Comparison of ENCODE assay signal across 17 cellular contexts in the genomic region with DNA sequence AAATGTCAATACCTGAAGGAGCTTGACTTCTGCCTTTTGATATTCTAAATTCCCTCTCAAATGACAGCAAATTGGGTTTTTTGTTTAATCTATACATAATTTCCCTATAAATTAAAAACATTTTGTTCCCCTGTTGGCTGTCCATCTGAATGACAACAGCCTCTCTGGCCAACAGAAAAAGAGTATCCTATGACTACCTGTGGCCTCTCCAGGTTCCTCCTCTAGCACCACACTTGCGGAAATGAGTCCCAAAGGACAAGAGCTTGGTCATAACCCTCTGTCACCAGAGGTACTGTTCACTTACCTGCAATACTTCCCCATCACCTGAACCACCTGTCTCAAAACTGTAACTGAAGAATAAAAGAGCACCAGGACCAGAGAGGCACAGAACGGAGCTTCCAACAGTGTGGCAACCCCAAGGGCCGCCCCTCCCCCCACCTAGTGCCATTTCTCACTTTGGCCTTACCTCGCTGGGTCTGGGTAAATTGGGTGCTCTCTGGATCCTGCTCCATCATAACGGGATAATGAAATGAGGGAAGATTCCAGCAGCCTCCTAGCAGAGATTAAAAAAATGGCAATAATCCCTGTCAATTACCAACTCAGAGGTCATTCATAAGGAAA.
DNase-seq lines count a peak whose midpoint lies in the region; ATAC-seq and TF ChIP-seq lines count a peak whose summit lies in the region.
"Had no signal": no experiment of that assay in that cellular context is flagged by ENCODE, and none has a peak within 500 bp of the region (broad histone marks: within the 10 kb centered on the region; RNA-seq: fewer than 3 reads in every experiment).

No MANE protein-coding gene starts in this region.

- H3K27ac ChIP-seq in neuronal stem cell (replicated peaks; ENCODE audit: low read length), result no peak overlapping the region
- H3K27ac ChIP-seq: 22Rv1, HL-60 had no signal

- H3K36me3 ChIP-seq in iPS-15b (ENCODE audit: control insufficient read depth, insufficient read depth, low read length), result peaks cover 3% of the 10 kb centered on the region
- H3K36me3 ChIP-seq in neuronal stem cell (replicated peaks in 1 of 2; ENCODE audit: control insufficient read depth in 2 of 2, insufficient read depth in 2 of 2, low read length in 2 of 2), result peaks cover 4 to 22% of the 10 kb centered on the region in 2 donors
- no peaks in the 10 kb centered on the region for H3K36me3 ChIP-seq in HAP-1 (replicated peaks)

- H3K4me3 ChIP-seq in iPS-15b (ENCODE audit: low read depth, low read length), result peak overlapping the region; percentile 14
- no peak overlapping the region for H3K4me3 ChIP-seq in neuronal stem cell (ENCODE audit: low read length in 2 of 2)
- H3K4me3 ChIP-seq in HAP-1, result no peak overlapping the region

- H2BK12ac ChIP-seq in neuronal stem cell (ENCODE audit: low read length), result no peak overlapping the region

- no peak overlapping the region for H3K18ac ChIP-seq in neuronal stem cell (ENCODE audit: low read length)

- no peak overlapping the region for H2BK5ac ChIP-seq in neuronal stem cell (ENCODE audit: low read length)

- H2AFZ ChIP-seq in neuronal stem cell (ENCODE audit: low read length), result no peak overlapping the region

- H4K8ac ChIP-seq in neuronal stem cell (ENCODE audit: low read depth, low read length), result no peak overlapping the region

- H3K9me3 Mint-ChIP-seq in activated T-cell treated with anti-CD3 and anti-CD28 coated beads, Interleukin-2, amount 50 U/mL, for 24 hours, result no peaks in the 10 kb centered on the region
- H3K9me3 Mint-ChIP-seq in WTC11, result no peaks in the 10 kb centered on the region
- H3K9me3 Mint-ChIP-seq: CD14-positive monocyte; CD8-positive, alpha-beta T cell had no signal

- no peak for TF ChIP-seq CTCF in WTC11 (IDR thresholded peaks at IDR 0.05)

- H3K9ac ChIP-seq in iPS-15b (ENCODE audit: low read depth, low read length), result no peak overlapping the region
- H3K9ac ChIP-seq in neuronal stem cell (ENCODE audit: low read depth, low read length, poor library complexity), result no peak overlapping the region

- H3K4ac ChIP-seq in neuronal stem cell (ENCODE audit: low read length), result no peak overlapping the region

- no peaks in the 10 kb centered on the region for H3K9me3 ChIP-seq in iPS-15b (ENCODE audit: control insufficient read depth, insufficient read depth, low read length)
- no peaks in the 10 kb centered on the region for H3K9me3 ChIP-seq in neuronal stem cell (replicated peaks in 1 of 2; ENCODE audit: control insufficient read depth in 2 of 2, insufficient read depth in 1 of 2, low read depth in 1 of 2, low read length in 2 of 2)
- H3K9me3 ChIP-seq in HAP-1, result no peaks in the 10 kb centered on the region

- POLR2A ChIA-PET in WTC11 (lab: Charles Lee), result no interaction called here

- no peak overlapping the region for H3K23ac ChIP-seq in neuronal stem cell (ENCODE audit: low read depth, low read length, poor library complexity)

- H3K4me2 ChIP-seq in neuronal stem cell (ENCODE audit: insufficient read depth, low read length, poor library complexity, severe bottlenecking), result no peak overlapping the region

- H3K27me3 Mint-ChIP-seq in activated T-cell treated with anti-CD3 and anti-CD28 coated beads, Interleukin-2, amount 50 U/mL, for 24 hours, result no peaks in the 10 kb centered on the region
- no peaks in the 10 kb centered on the region for H3K27me3 Mint-ChIP-seq in WTC11 (ENCODE audit: low read depth)

- no peaks in the 10 kb centered on the region for H3K27me3 ChIP-seq in iPS-15b (ENCODE audit: control insufficient read depth, insufficient read depth, low read length)
- H3K27me3 ChIP-seq in neuronal stem cell (ENCODE audit: control insufficient read depth in 3 of 3, insufficient read depth in 3 of 3, low read depth in 1 of 3, low read length in 3 of 3), result no peaks in the 10 kb centered on the region
- H3K27me3 ChIP-seq in HAP-1 (ENCODE audit: low read depth), result no peaks in the 10 kb centered on the region

- no peak overlapping the region for H3K14ac ChIP-seq in neuronal stem cell (ENCODE audit: low read length)

- CTCF ChIA-PET in WTC11 (lab: Charles Lee), result interaction anchor here (1.0 to 2.4 kb wide), 3 partner anchors 17 to 121 kb away, joined by 3 to 24 read pairs (median 8); a partner anchor contains a TSS

- peaks cover 39% of the 10 kb centered on the region for H3K36me3 Mint-ChIP-seq in activated T-cell treated with anti-CD3 and anti-CD28 coated beads, Interleukin-2, amount 50 U/mL, for 24 hours (ENCODE audit: low read depth)
- H3K36me3 Mint-ChIP-seq in WTC11, result peaks cover 9% of the 10 kb centered on the region

- no peak overlapping the region for H2BK120ac ChIP-seq in neuronal stem cell (ENCODE audit: low read depth, low read length)

- in situ Hi-C loops in HAP-1 (cut with MboI; ENCODE audit: low sequenced_read_pairs), result no loop called here

- H3K4me1 ChIP-seq in iPS-15b (ENCODE audit: control insufficient read depth, insufficient read depth, low read length) (peaks cover 5% of the 10 kb centered on the region), neuronal stem cell (ENCODE audit: control insufficient read depth in 2 of 2, insufficient read depth in 1 of 2, low read depth in 1 of 2, low read length in 2 of 2) (peaks cover 0 to 2% of the 10 kb centered on the region in 2 donors), HAP-1 (no peaks in the 10 kb centered on the region)

- no CpG with 5 or more reads among the region's 5 CpGs for WGBS in neuronal stem cell (ENCODE audit: extremely low coverage in 2 of 2, insufficient read length in 2 of 2, insufficient replicate concordance in 1 of 2), 2 donors

- H2AK5ac ChIP-seq in neuronal stem cell (ENCODE audit: low read depth, low read length), result no peak overlapping the region

- no peak for DNase-seq in activated T-cell treated with anti-CD3 and anti-CD28 coated beads, Interleukin-2, amount 50 U/mL, for 24 hours
- DNase-seq in activated T-cell treated with anti-CD3 and anti-CD28 coated beads, Interleukin-2, amount 50 U/mL, for 48 hours, result no peak
- DNase-seq in WTC11 (ENCODE audit: low spot score) (no peak), neuronal stem cell (ENCODE audit: low spot score) (no peak), NCI-H345 treated with DMSO at 0.1 percent for 48 hours (lab: John Stamatoyannopoulos, UW; ENCODE audit: unreplicated experiment) (no peak), HAP-1 (ENCODE audit: low spot score in 2 of 2) (no peak), SKM-1 treated with dmso at 0.1 percent for 144 hours (lab: John Stamatoyannopoulos, UW; ENCODE audit: unreplicated experiment) (no peak)
- DNase-seq: CD8-positive, alpha-beta T cell; COR-L47; DND-41; GDM1; GOT3; HCEC 1CT had no signal

- no peak overlapping the region for H4K91ac ChIP-seq in neuronal stem cell (ENCODE audit: low read depth, low read length, poor library complexity)

- ATAC-seq in WTC11, result peak; percentile 51; the same call in 1 of the 2 replicates
- ATAC-seq: CD8-positive, alpha-beta T cell had no signal

- no peak overlapping the region for H3K4me3 Mint-ChIP-seq in activated T-cell treated with anti-CD3 and anti-CD28 coated beads, Interleukin-2, amount 50 U/mL, for 24 hours
- peak overlapping the region; percentile 5; the same call in 1 of the 2 replicates for H3K4me3 Mint-ChIP-seq in WTC11
- H3K4me3 Mint-ChIP-seq: CD14-positive monocyte; CD8-positive, alpha-beta T cell had no signal

- peak overlapping the region; percentile 8 for H3K27ac Mint-ChIP-seq in activated T-cell treated with anti-CD3 and anti-CD28 coated beads, Interleukin-2, amount 50 U/mL, for 24 hours
- peak overlapping the region; percentile 90 for H3K27ac Mint-ChIP-seq in WTC11
- H3K27ac Mint-ChIP-seq: CD8-positive, alpha-beta T cell had no signal

- no peak overlapping the region for H2BK15ac ChIP-seq in neuronal stem cell (ENCODE audit: low read length)

- peaks cover 2% of the 10 kb centered on the region for H3K79me1 ChIP-seq in neuronal stem cell (ENCODE audit: low read depth, low read length)

- H3K4me1 Mint-ChIP-seq in activated T-cell treated with anti-CD3 and anti-CD28 coated beads, Interleukin-2, amount 50 U/mL, for 24 hours (ENCODE audit: low read depth), result peaks cover 6% of the 10 kb centered on the region
- peaks cover 31% of the 10 kb centered on the region for H3K4me1 Mint-ChIP-seq in WTC11

TF ChIP-seq in WTC11, 78 proteins besides CTCF, POLR2A, EP300 and RAD21 (continues in another document):
- TF ChIP-seq, protein P1, sequence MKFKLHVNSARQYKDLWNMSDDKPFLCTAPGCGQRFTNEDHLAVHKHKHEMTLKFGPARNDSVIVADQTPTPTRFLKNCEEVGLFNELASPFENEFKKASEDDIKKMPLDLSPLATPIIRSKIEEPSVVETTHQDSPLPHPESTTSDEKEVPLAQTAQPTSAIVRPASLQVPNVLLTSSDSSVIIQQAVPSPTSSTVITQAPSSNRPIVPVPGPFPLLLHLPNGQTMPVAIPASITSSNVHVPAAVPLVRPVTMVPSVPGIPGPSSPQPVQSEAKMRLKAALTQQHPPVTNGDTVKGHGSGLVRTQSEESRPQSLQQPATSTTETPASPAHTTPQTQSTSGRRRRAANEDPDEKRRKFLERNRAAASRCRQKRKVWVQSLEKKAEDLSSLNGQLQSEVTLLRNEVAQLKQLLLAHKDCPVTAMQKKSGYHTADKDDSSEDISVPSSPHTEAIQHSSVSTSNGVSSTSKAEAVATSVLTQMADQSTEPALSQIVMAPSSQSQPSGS (CRISPR knock-in tag; IDR thresholded peaks at IDR 0.05; ENCODE audit: borderline replicate concordance, low read depth), result no peak
- TF ChIP-seq, protein P2, sequence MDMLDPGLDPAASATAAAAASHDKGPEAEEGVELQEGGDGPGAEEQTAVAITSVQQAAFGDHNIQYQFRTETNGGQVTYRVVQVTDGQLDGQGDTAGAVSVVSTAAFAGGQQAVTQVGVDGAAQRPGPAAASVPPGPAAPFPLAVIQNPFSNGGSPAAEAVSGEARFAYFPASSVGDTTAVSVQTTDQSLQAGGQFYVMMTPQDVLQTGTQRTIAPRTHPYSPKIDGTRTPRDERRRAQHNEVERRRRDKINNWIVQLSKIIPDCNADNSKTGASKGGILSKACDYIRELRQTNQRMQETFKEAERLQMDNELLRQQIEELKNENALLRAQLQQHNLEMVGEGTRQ (CRISPR knock-in tag; IDR thresholded peaks at IDR 0.05), result no peak
- TF ChIP-seq, protein P3, sequence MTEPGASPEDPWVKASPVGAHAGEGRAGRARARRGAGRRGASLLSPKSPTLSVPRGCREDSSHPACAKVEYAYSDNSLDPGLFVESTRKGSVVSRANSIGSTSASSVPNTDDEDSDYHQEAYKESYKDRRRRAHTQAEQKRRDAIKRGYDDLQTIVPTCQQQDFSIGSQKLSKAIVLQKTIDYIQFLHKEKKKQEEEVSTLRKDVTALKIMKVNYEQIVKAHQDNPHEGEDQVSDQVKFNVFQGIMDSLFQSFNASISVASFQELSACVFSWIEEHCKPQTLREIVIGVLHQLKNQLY (CRISPR knock-in tag; IDR thresholded peaks at IDR 0.05), result no peak
- TF ChIP-seq CBFB (CRISPR knock-in tag; IDR thresholded peaks at IDR 0.05; ENCODE audit: low read depth) (no peak), SMAD4 (CRISPR knock-in tag; IDR thresholded peaks at IDR 0.05) (no peak), RELA (CRISPR knock-in tag; IDR thresholded peaks at IDR 0.05; ENCODE audit: borderline replicate concordance) (no peak)
